17 cellular contexts compared by ENCODE assay signal in genomic region chr1:10838541-10838940, GRCh38.
"Had no signal": no experiment of that assay in that cellular context is flagged by ENCODE, and none has a peak within 500 bp of the region (broad histone marks: within the 10 kb centered on the region; RNA-seq: fewer than 3 reads in every experiment).

No MANE protein-coding gene starts in this region.

- DNase-seq: activated CD4-positive, alpha-beta T cell treated with anti-CD3 and anti-CD28 coated beads for 1 hour; activated CD4-positive, alpha-beta T cell treated with anti-CD3 and anti-CD28 coated beads, Interleukin-2, amount 50 U/mL, for 48 hours; activated naive CD4-positive, alpha-beta T cell treated with anti-CD3 and anti-CD28 coated beads for 36 hours; activated naive CD8-positive, alpha-beta T cell treated with anti-CD3 and anti-CD28 coated beads, Interleukin-2, amount 50 U/mL, for 24 hours; activated T-cell treated with anti-CD3 and anti-CD28 coated beads, Interleukin-2, amount 50 U/mL, for 1 hour; dermis blood vessel endothelial cell; head of caudate nucleus; mesendoderm; nucleus accumbens; stimulated activated CD4-positive, alpha-beta T cell treated with anti-CD3 and anti-CD28 coated beads, Interleukin-2, amount 100 ng/mL, for 48 hours; thyroid gland; uterus had no signal

- H3K36me3 Mint-ChIP-seq: natural killer cell treated with Interleukin-12 subunit alpha and Interleukin-12 subunit beta and Interleukin-15 and Interleukin-18, amount 100 ng/mL, for 72 hours; stimulated activated memory B cell treated with anti-CD40 and anti-IgM and Interleukin-4, amounts not matched to agents 10 μg/mL and 1 μg/mL and 100 μg/mL, for 72 hours had no signal

- H3K27ac Mint-ChIP-seq: activated naive CD4-positive, alpha-beta T cell treated with anti-CD3 and anti-CD28 coated beads for 36 hours; activated naive CD8-positive, alpha-beta T cell treated with anti-CD3 and anti-CD28 coated beads, Interleukin-2, amount 50 U/mL, for 24 hours; activated T-helper 2 cell treated with anti-CD3 and anti-CD28 coated beads, Interferon-gamma antibody, Interleukin-2, Interleukin-4, amounts not matched to agents 10 μg/mL and 5 μg/mL and 100 μg/mL, durations not matched to agents 14 hours and 24 hours and 36 hours; natural killer cell treated with Interleukin-12 subunit alpha and Interleukin-12 subunit beta and Interleukin-15 and Interleukin-18, amount 100 ng/mL, for 72 hours; progenitor cell of endocrine pancreas; stimulated activated memory B cell treated with anti-CD40 and anti-IgM and Interleukin-4, amounts not matched to agents 10 μg/mL and 1 μg/mL and 100 μg/mL, for 72 hours had no signal

- ATAC-seq: activated naive CD8-positive, alpha-beta T cell treated with anti-CD3 and anti-CD28 coated beads, Interleukin-2, amount 50 U/mL, for 24 hours; natural killer cell treated with Interleukin-12 subunit alpha and Interleukin-12 subunit beta and Interleukin-15 and Interleukin-18, amount 100 ng/mL, for 72 hours; stimulated activated memory B cell treated with anti-CD40 and anti-IgM and Interleukin-4, amounts not matched to agents 10 μg/mL and 1 μg/mL and 100 μg/mL, for 72 hours had no signal

- H3K4me3 Mint-ChIP-seq: activated naive CD4-positive, alpha-beta T cell treated with anti-CD3 and anti-CD28 coated beads for 36 hours; activated naive CD8-positive, alpha-beta T cell treated with anti-CD3 and anti-CD28 coated beads, Interleukin-2, amount 50 U/mL, for 24 hours; natural killer cell treated with Interleukin-12 subunit alpha and Interleukin-12 subunit beta and Interleukin-15 and Interleukin-18, amount 100 ng/mL, for 72 hours; stimulated activated memory B cell treated with anti-CD40 and anti-IgM and Interleukin-4, amounts not matched to agents 10 μg/mL and 1 μg/mL and 100 μg/mL, for 72 hours had no signal

- H3K27ac ChIP-seq: right atrium auricular region, thyroid gland, uterus had no signal

- H3K4me1 Mint-ChIP-seq: activated naive CD8-positive, alpha-beta T cell treated with anti-CD3 and anti-CD28 coated beads, Interleukin-2, amount 50 U/mL, for 24 hours had no signal

- H3K9me3 Mint-ChIP-seq: activated naive CD4-positive, alpha-beta T cell treated with anti-CD3 and anti-CD28 coated beads for 36 hours; activated naive CD8-positive, alpha-beta T cell treated with anti-CD3 and anti-CD28 coated beads, Interleukin-2, amount 50 U/mL, for 24 hours; natural killer cell treated with Interleukin-12 subunit alpha and Interleukin-12 subunit beta and Interleukin-15 and Interleukin-18, amount 100 ng/mL, for 72 hours had no signal

- H3K27me3 ChIP-seq: thyroid gland, uterus had no signal

- H3K4me1 ChIP-seq: uterus had no signal

- H3K9me3 ChIP-seq: thyroid gland, uterus had no signal

- H3K4me3 ChIP-seq: right atrium auricular region, thyroid gland, uterus had no signal

- H3K36me3 ChIP-seq: right atrium auricular region, thyroid gland, uterus had no signal
